8 cellular contexts compared by ENCODE assay signal in genomic region chr5:102295534-102296228, GRCh38. TPM values are rescaled to one million over a fixed set of nuclear protein-coding genes. Genes with fewer than 3 reads are reported as not detected.
A peak's percentile ranks its signal among the peaks of the same experiment; 100 is the strongest.
DNase-seq lines count a peak whose midpoint lies in the region; ATAC-seq and TF ChIP-seq lines count a peak whose summit lies in the region.

No MANE protein-coding gene starts in this region.

- H3K4me3 ChIP-seq in HAP-1 (peak overlapping the region; percentile 27), Panc1 (ENCODE audit: low read depth in 2 of 2, low read length in 2 of 2) (peak overlapping the region; percentile 51 to 65), prostate gland (peak overlapping the region; percentile 3 to 11)

- DNase-seq in HAP-1 (ENCODE audit: low spot score in 2 of 2) (no peak), Panc1 (ENCODE audit: low read depth, low spot score) (no peak), foreskin keratinocyte (no peak), prostate gland (ENCODE audit: low spot score) (no peak), GOT3 (lab: John Stamatoyannopoulos, UW) (no peak), A172 (ENCODE audit: low spot score) (no peak)
- DNase-seq in stimulated activated naive CD4-positive, alpha-beta T cell (lab: John Stamatoyannopoulos, UW): no peak

- in situ Hi-C loops in HAP-1 (cut with MboI; ENCODE audit: low sequenced_read_pairs): no loop called here
- in situ Hi-C loops in Panc1 (cut with HindIII; ENCODE audit: low pct_unique_long_range_greater_than_20kb, low sequenced_read_pairs): no loop called here

- CTCF ChIA-PET in Panc1 (lab: Charles Lee): no interaction called here

- no peak for TF ChIP-seq CTCF in Panc1 (IDR thresholded peaks at IDR 0.05)
- no peak for TF ChIP-seq CTCF in foreskin keratinocyte (conservative IDR thresholded peaks at IDR 0.05)
- no peak for TF ChIP-seq CTCF in prostate gland (IDR thresholded peaks at IDR 0.05)

- ATAC-seq in GM18502 (IDR thresholded peaks at IDR 0.05; ENCODE audit: poor library complexity, unreplicated experiment) (peak; percentile 3), Panc1 (peak; percentile 30; the same call in 1 of the 2 replicates), foreskin keratinocyte (peak; percentile 29)

- H3K36me3 ChIP-seq in HAP-1 (replicated peaks) (no peaks in the 10 kb centered on the region), Panc1 (ENCODE audit: control insufficient read depth, insufficient read depth, low read length) (no peaks in the 10 kb centered on the region), prostate gland (no peaks in the 10 kb centered on the region)

- no peak for TF ChIP-seq POLR2A in prostate gland (IDR thresholded peaks at IDR 0.05)

- 4% methylated on average over 30 of the region's 30 CpGs for WGBS in prostate gland

- H3K9me3 ChIP-seq in HAP-1 (no peaks in the 10 kb centered on the region), Panc1 (ENCODE audit: control insufficient read depth, insufficient read depth, low read depth, low read length) (no peaks in the 10 kb centered on the region), prostate gland (no peaks in the 10 kb centered on the region)

- H3K27me3 ChIP-seq in HAP-1 (ENCODE audit: low read depth) (no peaks in the 10 kb centered on the region), Panc1 (ENCODE audit: control insufficient read depth, insufficient read depth, low read length) (no peaks in the 10 kb centered on the region), foreskin keratinocyte (peaks cover 5% of the 10 kb centered on the region), prostate gland (replicated peaks; ENCODE audit: insufficient read depth) (no peaks in the 10 kb centered on the region)

- 0 out of 2 replicates have a peak overlapping the region, but pooled peaks have one; percentile 45 for H3K27ac ChIP-seq in Panc1 (ENCODE audit: low read length)
- H3K27ac ChIP-seq in foreskin keratinocyte: no peak overlapping the region
- no peak overlapping the region for H3K27ac ChIP-seq in prostate gland

- intact Hi-C loops in Panc1 (cut with micrococcal nuclease; ENCODE audit: unreplicated experiment): loop anchor here (10.0 kb wide), 1 partner anchor 209 kb away; no protein-coding TSS in a partner anchor
- intact Hi-C loops in prostate gland (cut with DNase I): no loop called here

- POLR2A ChIA-PET in Panc1 (lab: Charles Lee): no interaction called here

- peaks cover 4% of the 10 kb centered on the region for H3K4me1 ChIP-seq in HAP-1
- H3K4me1 ChIP-seq in Panc1 (ENCODE audit: control insufficient read depth, insufficient read depth, low read length): 0 out of 2 replicates have a peak, but pooled peaks cover 3% of the 10 kb centered on the region
- H3K4me1 ChIP-seq in foreskin keratinocyte: no peaks in the 10 kb centered on the region
- no peaks in the 10 kb centered on the region for H3K4me1 ChIP-seq in prostate gland (replicated peaks)

- no TSS peak for BruUV-seq in Panc1 (replicated peaks; lab: Mats Ljungman, UMichigan)

RNA-seq across cellular contexts. Expression of gene SLCO4C1, which starts 0.4 kb away (rescaled TPM):
- 0.90 TPM for total RNA-seq in Panc1 (2021; ENCODE audit: unreplicated experiment)
- 0.28 TPM for polyA plus RNA-seq in Panc1 (2012; ENCODE audit: insufficient read length)
- 0.74 and 0.99 TPM in 2 replicates for total RNA-seq in foreskin keratinocyte
- 0.17 and 0.21 TPM in 2 replicates for polyA plus RNA-seq in foreskin keratinocyte
- total RNA-seq in prostate gland: under 1 TPM; 0.14 to 0.51 TPM
- total RNA-seq in A172 (2014; rRNA removed; shearing (Covaris generic)): not detected in 2 replicates

Comparison
In these comparisons a context has a peak if more than half of its experiments do, and no peak if none do; other contexts are left out.
1. H3K4me3 ChIP-seq: peak in every context shown above with its lines; median percentile 58 in Panc1; 27 in HAP-1; 7 in prostate gland.